Comparison of ENCODE assay signal across 8 cellular contexts in genomic region chr10:29535012-29535777, GRCh38.
A peak's percentile ranks its signal among the peaks of the same experiment; 100 is the strongest.
DNase-seq lines count a peak whose midpoint lies in the region; ATAC-seq, FAIRE-seq and TF ChIP-seq lines count a peak whose summit lies in the region.

No MANE protein-coding gene starts in this region.

- H3K79me2 ChIP-seq in astrocyte (ENCODE audit: insufficient read depth, low read length): peaks cover 36% of the 10 kb centered on the region

- peak; percentile 86 for FAIRE-seq in astrocyte (lab: Jason Lieb, UNC)

- no peaks in the 10 kb centered on the region for H3K9me3 Mint-ChIP-seq in stimulated activated naive CD8-positive, alpha-beta T cell treated with anti-CD3 and anti-CD28 coated beads, Interleukin-15, amount 100 ng/mL, for 72 hours
- H3K9me3 Mint-ChIP-seq in astrocyte (ENCODE audit: unreplicated experiment): no peaks in the 10 kb centered on the region
- no peaks in the 10 kb centered on the region for H3K9me3 Mint-ChIP-seq in stimulated activated naive CD8-positive, alpha-beta T cell treated with anti-CD3 and anti-CD28 coated beads, Interleukin-15, Interleukin-2, amounts not matched to agents 100 ng/mL and 50 ng/mL, for 24 hours

- peak overlapping the region; percentile 83 for H3K4me2 ChIP-seq in astrocyte (ENCODE audit: low read length)

- H3K27ac ChIP-seq in astrocyte (ENCODE audit: low read depth, low read length): peak overlapping the region; percentile 88

- H3K9ac ChIP-seq in astrocyte (ENCODE audit: low read length): peak overlapping the region; percentile 75

- no peaks in the 10 kb centered on the region for H3K27me3 Mint-ChIP-seq in stimulated activated naive CD8-positive, alpha-beta T cell treated with anti-CD3 and anti-CD28 coated beads, Interleukin-15, amount 100 ng/mL, for 72 hours
- H3K27me3 Mint-ChIP-seq in astrocyte (ENCODE audit: low read depth, unreplicated experiment): no peaks in the 10 kb centered on the region
- H3K27me3 Mint-ChIP-seq in stimulated activated naive CD8-positive, alpha-beta T cell treated with anti-CD3 and anti-CD28 coated beads, Interleukin-15, Interleukin-2, amounts not matched to agents 100 ng/mL and 50 ng/mL, for 24 hours: no peaks in the 10 kb centered on the region

- H3K4me3 Mint-ChIP-seq in stimulated activated naive CD8-positive, alpha-beta T cell treated with anti-CD3 and anti-CD28 coated beads, Interleukin-15, amount 100 ng/mL, for 72 hours: no peak overlapping the region
- peak overlapping the region; percentile 10 for H3K4me3 Mint-ChIP-seq in astrocyte (ENCODE audit: unreplicated experiment)
- no peak overlapping the region for H3K4me3 Mint-ChIP-seq in stimulated activated naive CD8-positive, alpha-beta T cell treated with anti-CD3 and anti-CD28 coated beads, Interleukin-15, Interleukin-2, amounts not matched to agents 100 ng/mL and 50 ng/mL, for 24 hours

- H3K27ac Mint-ChIP-seq in stimulated activated naive CD8-positive, alpha-beta T cell treated with anti-CD3 and anti-CD28 coated beads, Interleukin-15, amount 100 ng/mL, for 72 hours: peak overlapping the region in 1 of 2 donors; percentile 36
- peak overlapping the region; percentile 66 for H3K27ac Mint-ChIP-seq in astrocyte (ENCODE audit: unreplicated experiment)
- peak overlapping the region; percentile 46 for H3K27ac Mint-ChIP-seq in stimulated activated naive CD8-positive, alpha-beta T cell treated with anti-CD3 and anti-CD28 coated beads, Interleukin-15, Interleukin-2, amounts not matched to agents 100 ng/mL and 50 ng/mL, for 24 hours

- TF ChIP-seq CTCF in astrocyte (IDR thresholded peaks at IDR 0.05; ENCODE audit: insufficient read depth, low read depth, low read length): peak; percentile 77

- H4K20me1 ChIP-seq in astrocyte (ENCODE audit: insufficient read depth, low read length): peaks cover 67% of the 10 kb centered on the region

- H3K4me1 Mint-ChIP-seq in stimulated activated naive CD8-positive, alpha-beta T cell treated with anti-CD3 and anti-CD28 coated beads, Interleukin-15, amount 100 ng/mL, for 72 hours: peaks cover 8% of the 10 kb centered on the region
- peaks cover 38% of the 10 kb centered on the region for H3K4me1 Mint-ChIP-seq in astrocyte (ENCODE audit: low read depth, unreplicated experiment)
- peaks cover 8% of the 10 kb centered on the region for H3K4me1 Mint-ChIP-seq in stimulated activated naive CD8-positive, alpha-beta T cell treated with anti-CD3 and anti-CD28 coated beads, Interleukin-15, Interleukin-2, amounts not matched to agents 100 ng/mL and 50 ng/mL, for 24 hours (ENCODE audit: low read depth)

- H3K4me3 ChIP-seq in astrocyte (ENCODE audit: insufficient read depth, low read depth, low read length): peak overlapping the region; percentile 30

- H3K4me1 ChIP-seq in astrocyte (ENCODE audit: insufficient read depth, low read length): peaks cover 31% of the 10 kb centered on the region

- peaks cover 20% of the 10 kb centered on the region for H3K36me3 Mint-ChIP-seq in astrocyte (ENCODE audit: low read depth, unreplicated experiment)
- peaks cover 8% of the 10 kb centered on the region for H3K36me3 Mint-ChIP-seq in stimulated activated naive CD8-positive, alpha-beta T cell treated with anti-CD3 and anti-CD28 coated beads, Interleukin-15, Interleukin-2, amounts not matched to agents 100 ng/mL and 50 ng/mL, for 24 hours (ENCODE audit: low read depth)

- no peaks in the 10 kb centered on the region for H3K27me3 ChIP-seq in astrocyte (ENCODE audit: insufficient read depth, low read length)

- H2AFZ ChIP-seq in astrocyte (ENCODE audit: low read depth, low read length): no peak overlapping the region

- ATAC-seq in stimulated activated naive CD8-positive, alpha-beta T cell treated with anti-CD3 and anti-CD28 coated beads, Interleukin-15, Interleukin-2, amounts not matched to agents 100 U/mL and 50 U/mL, for 24 hours: no peak
- ATAC-seq in stimulated activated naive CD8-positive, alpha-beta T cell treated with anti-CD3 and anti-CD28 coated beads, Interleukin-15, amount 100 ng/mL, for 72 hours: no peak

- H3K36me3 ChIP-seq in astrocyte (ENCODE audit: insufficient read depth, low read length): peaks cover 3% of the 10 kb centered on the region

- peak; percentile 11 for DNase-seq in stimulated activated naive CD8-positive, alpha-beta T cell treated with anti-CD3 and anti-CD28 coated beads, Interleukin-15, Interleukin-2, amounts not matched to agents 100 U/mL and 50 U/mL, for 24 hours
- DNase-seq in stimulated activated naive CD8-positive, alpha-beta T cell treated with anti-CD3 and anti-CD28 coated beads, Interleukin-15, amount 100 ng/mL, for 72 hours: no peak
- DNase-seq in astrocyte (ENCODE audit: low read depth) (peak; percentile 92), iPS-NIHi7 (ENCODE audit: extremely low spot score) (peak; percentile 87), D341Med (ENCODE audit: low spot score) (no peak)
- DNase-seq in activated CD8-positive, alpha-beta memory T cell treated with anti-CD3 and anti-CD28 coated beads for 24 hours: no peak
- no peak for DNase-seq in activated CD4-positive, alpha-beta T cell treated with anti-CD3 and anti-CD28 coated beads for 1 hour

- H3K9me3 ChIP-seq in astrocyte (ENCODE audit: insufficient read depth, low read depth, low read length): no peaks in the 10 kb centered on the region

Comparison
In these comparisons a context has a peak if more than half of its experiments do, and no peak if none do; other contexts are left out.
1. DNase-seq: peak in stimulated activated naive CD8-positive, alpha-beta T cell treated with anti-CD3 and anti-CD28 coated beads, Interleukin-15, Interleukin-2, amounts not matched to agents 100 U/mL and 50 U/mL, for 24 hours (single experiment), astrocyte (single experiment) and iPS-NIHi7 (single experiment); none in stimulated activated naive CD8-positive, alpha-beta T cell treated with anti-CD3 and anti-CD28 coated beads, Interleukin-15, amount 100 ng/mL, for 72 hours (0 of 2), D341Med (single experiment), activated CD8-positive, alpha-beta memory T cell treated with anti-CD3 and anti-CD28 coated beads for 24 hours (single experiment) and activated CD4-positive, alpha-beta T cell treated with anti-CD3 and anti-CD28 coated beads for 1 hour (single experiment).